Comparison of ENCODE assay signal across 1 cellular context in genomic region chr14:22589096-22589839, GRCh38.
TF ChIP-seq lines count a peak whose summit lies in the region.

Gene DAD1, minus strand, starts transcription at chr14:22589224. Its CDS starts 67 bp downstream, at chr14:22589157.

TF ChIP-seq in HepG2, 621 proteins besides CTCF, POLR2A, EP300 and RAD21 (continued from another document and continues in another):
- TF ChIP-seq, protein P1, sequence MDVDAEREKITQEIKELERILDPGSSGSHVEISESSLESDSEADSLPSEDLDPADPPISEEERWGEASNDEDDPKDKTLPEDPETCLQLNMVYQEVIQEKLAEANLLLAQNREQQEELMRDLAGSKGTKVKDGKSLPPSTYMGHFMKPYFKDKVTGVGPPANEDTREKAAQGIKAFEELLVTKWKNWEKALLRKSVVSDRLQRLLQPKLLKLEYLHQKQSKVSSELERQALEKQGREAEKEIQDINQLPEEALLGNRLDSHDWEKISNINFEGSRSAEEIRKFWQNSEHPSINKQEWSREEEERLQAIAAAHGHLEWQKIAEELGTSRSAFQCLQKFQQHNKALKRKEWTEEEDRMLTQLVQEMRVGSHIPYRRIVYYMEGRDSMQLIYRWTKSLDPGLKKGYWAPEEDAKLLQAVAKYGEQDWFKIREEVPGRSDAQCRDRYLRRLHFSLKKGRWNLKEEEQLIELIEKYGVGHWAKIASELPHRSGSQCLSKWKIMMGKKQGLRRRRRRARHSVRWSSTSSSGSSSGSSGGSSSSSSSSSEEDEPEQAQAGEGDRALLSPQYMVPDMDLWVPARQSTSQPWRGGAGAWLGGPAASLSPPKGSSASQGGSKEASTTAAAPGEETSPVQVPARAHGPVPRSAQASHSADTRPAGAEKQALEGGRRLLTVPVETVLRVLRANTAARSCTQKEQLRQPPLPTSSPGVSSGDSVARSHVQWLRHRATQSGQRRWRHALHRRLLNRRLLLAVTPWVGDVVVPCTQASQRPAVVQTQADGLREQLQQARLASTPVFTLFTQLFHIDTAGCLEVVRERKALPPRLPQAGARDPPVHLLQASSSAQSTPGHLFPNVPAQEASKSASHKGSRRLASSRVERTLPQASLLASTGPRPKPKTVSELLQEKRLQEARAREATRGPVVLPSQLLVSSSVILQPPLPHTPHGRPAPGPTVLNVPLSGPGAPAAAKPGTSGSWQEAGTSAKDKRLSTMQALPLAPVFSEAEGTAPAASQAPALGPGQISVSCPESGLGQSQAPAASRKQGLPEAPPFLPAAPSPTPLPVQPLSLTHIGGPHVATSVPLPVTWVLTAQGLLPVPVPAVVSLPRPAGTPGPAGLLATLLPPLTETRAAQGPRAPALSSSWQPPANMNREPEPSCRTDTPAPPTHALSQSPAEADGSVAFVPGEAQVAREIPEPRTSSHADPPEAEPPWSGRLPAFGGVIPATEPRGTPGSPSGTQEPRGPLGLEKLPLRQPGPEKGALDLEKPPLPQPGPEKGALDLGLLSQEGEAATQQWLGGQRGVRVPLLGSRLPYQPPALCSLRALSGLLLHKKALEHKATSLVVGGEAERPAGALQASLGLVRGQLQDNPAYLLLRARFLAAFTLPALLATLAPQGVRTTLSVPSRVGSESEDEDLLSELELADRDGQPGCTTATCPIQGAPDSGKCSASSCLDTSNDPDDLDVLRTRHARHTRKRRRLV (CRISPR knock-in tag; IDR thresholded peaks at IDR 0.05), result peak; percentile 46; the same call in 1 of the 2 replicates
- TF ChIP-seq NFKBIZ (CRISPR knock-in tag; IDR thresholded peaks at IDR 0.05) (peak; percentile 11; the same call in 1 of the 2 replicates), ZNF724P (CRISPR knock-in tag; IDR thresholded peaks at IDR 0.05; ENCODE audit: borderline replicate concordance) (peak; percentile 80), FOXA3 (CRISPR knock-in tag; IDR thresholded peaks at IDR 0.05) (peak; percentile 73; the same call in 1 of the 2 replicates), CCDC6 (CRISPR knock-in tag; IDR thresholded peaks at IDR 0.05) (peak; percentile 56; the same call in 1 of the 2 replicates), MIER3 (CRISPR knock-in tag; IDR thresholded peaks at IDR 0.05; ENCODE audit: borderline replicate concordance) (peak; percentile 92; the same call in 1 of the 2 replicates), BHLHE40 (IDR thresholded peaks at IDR 0.05; ENCODE audit: low read length) (peak; percentile 71), ZNF775 (CRISPR knock-in tag; IDR thresholded peaks at IDR 0.05; ENCODE audit: borderline replicate concordance) (0 out of 2 replicates have a peak, but pooled peaks have one; percentile 84), TAF1 (CRISPR knock-in tag; IDR thresholded peaks at IDR 0.05) (peak; percentile 95), SPEN (CRISPR knock-in tag; IDR thresholded peaks at IDR 0.05; ENCODE audit: low read depth) (peak; percentile 82), HMG20B (CRISPR knock-in tag; conservative IDR thresholded peaks at IDR 0.05) (peak; percentile 80; the same call in 1 of the 2 replicates), ZNF607 (CRISPR knock-in tag; IDR thresholded peaks at IDR 0.05; ENCODE audit: borderline replicate concordance) (peak; percentile 69), ZBTB49 (CRISPR knock-in tag; IDR thresholded peaks at IDR 0.05; ENCODE audit: borderline replicate concordance) (peak; percentile 91; the same call in 1 of the 2 replicates), ZNF138 (CRISPR knock-in tag; IDR thresholded peaks at IDR 0.05; ENCODE audit: low read depth) (peak; percentile 42; the same call in 1 of the 2 replicates), ZMAT3 (CRISPR knock-in tag; conservative IDR thresholded peaks at IDR 0.05) (peak; percentile 93), ZKSCAN5 (CRISPR knock-in tag; IDR thresholded peaks at IDR 0.05) (peak; percentile 44; the same call in 1 of the 2 replicates), TEAD2 (CRISPR knock-in tag; IDR thresholded peaks at IDR 0.05) (no peak), DPF2 (CRISPR knock-in tag; IDR thresholded peaks at IDR 0.05; ENCODE audit: borderline replicate concordance, low read depth) (no peak), TFDP2 (CRISPR knock-in tag; IDR thresholded peaks at IDR 0.05) (peak; percentile 56), LRRFIP1 (CRISPR knock-in tag; conservative IDR thresholded peaks at IDR 0.05) (peak; percentile 70; the same call in 1 of the 2 replicates), ZNF235 (CRISPR knock-in tag; IDR thresholded peaks at IDR 0.05; ENCODE audit: borderline replicate concordance) (no peak), KDM6A (CRISPR knock-in tag; IDR thresholded peaks at IDR 0.05; ENCODE audit: low read depth) (no peak), KLF16 (CRISPR knock-in tag; IDR thresholded peaks at IDR 0.05) (peak in 1 of 2 experiments; percentile 82; a peak in 2 of 4 replicates), U2AF1 (optimal IDR thresholded peaks at IDR 0.05; ENCODE audit: low read depth, low read length) (no peak), PAXIP1 (CRISPR knock-in tag; conservative IDR thresholded peaks at IDR 0.05) (peak; percentile 70), PHF21A (CRISPR knock-in tag; IDR thresholded peaks at IDR 0.05) (peak; percentile 60; the same call in 1 of the 2 replicates), FOXO1 (CRISPR knock-in tag; IDR thresholded peaks at IDR 0.05) (peak; percentile 48; the same call in 1 of the 2 replicates), ZNF615 (CRISPR knock-in tag; IDR thresholded peaks at IDR 0.05; ENCODE audit: borderline replicate concordance) (no peak)
- TF ChIP-seq, protein P2, sequence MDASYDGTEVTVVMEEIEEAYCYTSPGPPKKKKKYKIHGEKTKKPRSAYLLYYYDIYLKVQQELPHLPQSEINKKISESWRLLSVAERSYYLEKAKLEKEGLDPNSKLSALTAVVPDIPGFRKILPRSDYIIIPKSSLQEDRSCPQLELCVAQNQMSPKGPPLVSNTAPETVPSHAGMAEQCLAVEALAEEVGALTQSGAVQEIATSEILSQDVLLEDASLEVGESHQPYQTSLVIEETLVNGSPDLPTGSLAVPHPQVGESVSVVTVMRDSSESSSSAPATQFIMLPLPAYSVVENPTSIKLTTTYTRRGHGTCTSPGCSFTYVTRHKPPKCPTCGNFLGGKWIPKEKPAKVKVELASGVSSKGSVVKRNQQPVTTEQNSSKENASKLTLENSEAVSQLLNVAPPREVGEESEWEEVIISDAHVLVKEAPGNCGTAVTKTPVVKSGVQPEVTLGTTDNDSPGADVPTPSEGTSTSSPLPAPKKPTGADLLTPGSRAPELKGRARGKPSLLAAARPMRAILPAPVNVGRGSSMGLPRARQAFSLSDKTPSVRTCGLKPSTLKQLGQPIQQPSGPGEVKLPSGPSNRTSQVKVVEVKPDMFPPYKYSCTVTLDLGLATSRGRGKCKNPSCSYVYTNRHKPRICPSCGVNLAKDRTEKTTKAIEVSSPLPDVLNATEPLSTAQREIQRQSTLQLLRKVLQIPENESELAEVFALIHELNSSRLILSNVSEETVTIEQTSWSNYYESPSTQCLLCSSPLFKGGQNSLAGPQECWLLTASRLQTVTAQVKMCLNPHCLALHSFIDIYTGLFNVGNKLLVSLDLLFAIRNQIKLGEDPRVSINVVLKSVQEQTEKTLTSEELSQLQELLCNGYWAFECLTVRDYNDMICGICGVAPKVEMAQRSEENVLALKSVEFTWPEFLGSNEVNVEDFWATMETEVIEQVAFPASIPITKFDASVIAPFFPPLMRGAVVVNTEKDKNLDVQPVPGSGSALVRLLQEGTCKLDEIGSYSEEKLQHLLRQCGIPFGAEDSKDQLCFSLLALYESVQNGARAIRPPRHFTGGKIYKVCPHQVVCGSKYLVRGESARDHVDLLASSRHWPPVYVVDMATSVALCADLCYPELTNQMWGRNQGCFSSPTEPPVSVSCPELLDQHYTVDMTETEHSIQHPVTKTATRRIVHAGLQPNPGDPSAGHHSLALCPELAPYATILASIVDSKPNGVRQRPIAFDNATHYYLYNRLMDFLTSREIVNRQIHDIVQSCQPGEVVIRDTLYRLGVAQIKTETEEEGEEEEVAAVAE (CRISPR knock-in tag; IDR thresholded peaks at IDR 0.05; ENCODE audit: borderline replicate concordance), result peak; percentile 75; the same call in 1 of the 2 replicates
- TF ChIP-seq, protein P3, sequence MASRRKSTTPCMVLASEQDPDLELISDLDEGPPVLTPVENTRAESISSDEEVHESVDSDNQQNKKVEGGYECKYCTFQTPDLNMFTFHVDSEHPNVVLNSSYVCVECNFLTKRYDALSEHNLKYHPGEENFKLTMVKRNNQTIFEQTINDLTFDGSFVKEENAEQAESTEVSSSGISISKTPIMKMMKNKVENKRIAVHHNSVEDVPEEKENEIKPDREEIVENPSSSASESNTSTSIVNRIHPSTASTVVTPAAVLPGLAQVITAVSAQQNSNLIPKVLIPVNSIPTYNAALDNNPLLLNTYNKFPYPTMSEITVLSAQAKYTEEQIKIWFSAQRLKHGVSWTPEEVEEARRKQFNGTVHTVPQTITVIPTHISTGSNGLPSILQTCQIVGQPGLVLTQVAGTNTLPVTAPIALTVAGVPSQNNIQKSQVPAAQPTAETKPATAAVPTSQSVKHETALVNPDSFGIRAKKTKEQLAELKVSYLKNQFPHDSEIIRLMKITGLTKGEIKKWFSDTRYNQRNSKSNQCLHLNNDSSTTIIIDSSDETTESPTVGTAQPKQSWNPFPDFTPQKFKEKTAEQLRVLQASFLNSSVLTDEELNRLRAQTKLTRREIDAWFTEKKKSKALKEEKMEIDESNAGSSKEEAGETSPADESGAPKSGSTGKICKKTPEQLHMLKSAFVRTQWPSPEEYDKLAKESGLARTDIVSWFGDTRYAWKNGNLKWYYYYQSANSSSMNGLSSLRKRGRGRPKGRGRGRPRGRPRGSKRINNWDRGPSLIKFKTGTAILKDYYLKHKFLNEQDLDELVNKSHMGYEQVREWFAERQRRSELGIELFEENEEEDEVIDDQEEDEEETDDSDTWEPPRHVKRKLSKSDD (CRISPR knock-in tag; IDR thresholded peaks at IDR 0.05; ENCODE audit: low read depth), result no peak; the same call in 1 of the 2 replicates
- TF ChIP-seq, protein P4, sequence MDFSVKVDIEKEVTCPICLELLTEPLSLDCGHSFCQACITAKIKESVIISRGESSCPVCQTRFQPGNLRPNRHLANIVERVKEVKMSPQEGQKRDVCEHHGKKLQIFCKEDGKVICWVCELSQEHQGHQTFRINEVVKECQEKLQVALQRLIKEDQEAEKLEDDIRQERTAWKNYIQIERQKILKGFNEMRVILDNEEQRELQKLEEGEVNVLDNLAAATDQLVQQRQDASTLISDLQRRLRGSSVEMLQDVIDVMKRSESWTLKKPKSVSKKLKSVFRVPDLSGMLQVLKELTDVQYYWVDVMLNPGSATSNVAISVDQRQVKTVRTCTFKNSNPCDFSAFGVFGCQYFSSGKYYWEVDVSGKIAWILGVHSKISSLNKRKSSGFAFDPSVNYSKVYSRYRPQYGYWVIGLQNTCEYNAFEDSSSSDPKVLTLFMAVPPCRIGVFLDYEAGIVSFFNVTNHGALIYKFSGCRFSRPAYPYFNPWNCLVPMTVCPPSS (IDR thresholded peaks at IDR 0.05), result no peak
